ENCODE assay signal across 15 cellular contexts in genomic region chr7:7576344-7576743, GRCh38. TPM values are rescaled to one million over a fixed set of nuclear protein-coding genes. Genes with fewer than 3 reads are reported as not detected.
DNase-seq lines count a peak whose midpoint lies in the region; FAIRE-seq and TF ChIP-seq lines count a peak whose summit lies in the region.
"Had no signal": no experiment of that assay in that cellular context is flagged by ENCODE, and none has a peak within 500 bp of the region (broad histone marks: within the 10 kb centered on the region; RNA-seq: fewer than 3 reads in every experiment).

No MANE protein-coding gene starts in this region.

- H3K27me3 ChIP-seq in skeletal muscle satellite cell (ENCODE audit: control insufficient read depth, insufficient read depth, low read length) = no peaks in the 10 kb centered on the region
- H3K27me3 ChIP-seq: BE2C had no signal

- no peak overlapping the region for H3K4me3 ChIP-seq in skeletal muscle satellite cell (ENCODE audit: low read length)

- in situ Hi-C loops in KBM-7 (cut with MboI; ENCODE audit: low pct_unique_long_range_greater_than_20kb, low sequenced_read_pairs) (no loop called here), GM13976 (cut with MboI; ENCODE audit: low sequenced_read_pairs, unreplicated experiment) (no loop called here)

- FAIRE-seq in GM12891 (lab: Jason Lieb, UNC) = peak; percentile 52
- FAIRE-seq: A204.1, GM19239 had no signal

- no peak for TF ChIP-seq CTCF in GM13976 (IDR thresholded peaks at IDR 0.05; ENCODE audit: borderline replicate concordance, control extremely low read depth, extremely low read depth, insufficient read depth, missing control alignments)

- H3K9ac ChIP-seq in skeletal muscle satellite cell (ENCODE audit: low read depth, low read length) = no peak overlapping the region

- TF ChIP-seq POLR2A in GM12891 (IDR thresholded peaks at IDR 0.05; ENCODE audit: low read depth, low read length) = no peak

- peaks cover 31% of the 10 kb centered on the region for H3K4me1 ChIP-seq in skeletal muscle satellite cell (ENCODE audit: control insufficient read depth, insufficient read depth, low read length)
- H3K4me1 ChIP-seq: BE2C had no signal

- DNase-seq in GM12891 (ENCODE audit: insufficient read length, low spot score) (no peak), KBM-7 (peak; percentile 25), NCI-H82 treated with DMSO at 0.1 percent for 48 hours (lab: John Stamatoyannopoulos, UW; ENCODE audit: unreplicated experiment) (peak; percentile 95), Kasumi-1 (lab: John Stamatoyannopoulos, UW) (no peak), GOT3 (lab: John Stamatoyannopoulos, UW) (no peak), CD1c-positive myeloid dendritic cell (ENCODE audit: extremely low spot score) (no peak), GM13976 (ENCODE audit: low spot score) (no peak)
- DNase-seq: BE2C; CD8-positive, alpha-beta T cell; COR-L47; DND-41; GDM1 had no signal

- no peaks in the 10 kb centered on the region for H3K9me3 ChIP-seq in skeletal muscle satellite cell (replicated peaks; ENCODE audit: low read length)
- H3K9me3 ChIP-seq: BE2C had no signal

- H3K4me2 ChIP-seq in skeletal muscle satellite cell (ENCODE audit: low read length) = peak overlapping the region; percentile 8

- peaks cover 76% of the 10 kb centered on the region for H3K36me3 ChIP-seq in skeletal muscle satellite cell (ENCODE audit: insufficient read depth, low read length)

TF ChIP-seq in GM12891, 5 proteins besides CTCF, POLR2A, EP300 and RAD21:
- TF ChIP-seq POLR2AphosphoS5 (IDR thresholded peaks at IDR 0.05; ENCODE audit: low read depth, low read length) = no peak
- TF ChIP-seq POU2F2 (IDR thresholded peaks at IDR 0.05; ENCODE audit: low read depth, low read length) = no peak
- TF ChIP-seq SPI1 (IDR thresholded peaks at IDR 0.05; ENCODE audit: low read depth, low read length) = peak; percentile 70
TF ChIP-seq in GM12891: peak in this region for 1.

RNA-seq across cellular contexts. Expression of gene MIOS, which starts 9.7 kb away (rescaled TPM):
- 35.0 TPM for polyA plus RNA-seq in GM12891 (2012; ENCODE audit: low read depth, missing spikeins)
- total RNA-seq in skeletal muscle satellite cell (2012; rRNA removed) = 74.3 and 89.7 TPM in 2 replicates

RNA-seq across cellular contexts. Expression of gene COL28A1, which starts 40.7 kb away (rescaled TPM):
- polyA plus RNA-seq in GM12891 (2012; ENCODE audit: low read depth, missing spikeins) = not detected
- total RNA-seq in skeletal muscle satellite cell (2012; rRNA removed) = 0.51 and 0.87 TPM in 2 replicates

Comparison
In these comparisons a context has a peak if more than half of its experiments do, and no peak if none do; other contexts are left out.
1. DNase-seq: peak in KBM-7 (single experiment) and NCI-H82 treated with DMSO at 0.1 percent for 48 hours (single experiment); none in GM12891 (single experiment), Kasumi-1 (0 of 2), GOT3 (single experiment), CD1c-positive myeloid dendritic cell (single experiment) and GM13976 (single experiment).